Comparison of ENCODE assay signal across 8 cellular contexts in genomic region chr2:10448208-10448645, GRCh38. TPM values are rescaled to one million over a fixed set of nuclear protein-coding genes. Genes with fewer than 3 reads are reported as not detected.
DNase-seq lines count a peak whose midpoint lies in the region; ATAC-seq and TF ChIP-seq lines count a peak whose summit lies in the region.

Gene ODC1, minus strand, starts transcription at chr2:10448327. Its CDS starts 3,295 bp downstream, at chr2:10445032.

- DNase-seq in EH (ENCODE audit: low read depth) (peak; percentile 94), H7 (peak; percentile 99), RWPE2 (ENCODE audit: low spot score) (peak; percentile 93), fibroblast of pulmonary artery (ENCODE audit: low read depth) (peak; percentile 91), neural crest cell (ENCODE audit: low read depth, low spot score) (peak; percentile 96)
- DNase-seq in activated T-helper 2 cell treated with anti-CD3 and anti-CD28 coated beads, Interferon-gamma antibody, Interleukin-2, Interleukin-4, amounts not matched to agents 10 μg/mL and 5 μg/mL and 100 μg/mL, durations not matched to agents 14 hours and 24 hours and 36 hours (ENCODE audit: low spot score), result peak; percentile 91

- peaks cover 52% of the 10 kb centered on the region for H3K4me1 ChIP-seq in Loucy (ENCODE audit: insufficient read depth, low read length, poor library complexity, severe bottlenecking)
- H3K4me1 ChIP-seq in RWPE2 (ENCODE audit: insufficient read depth, poor library complexity, severe bottlenecking), result peaks cover 33% of the 10 kb centered on the region
- peaks cover 36% of the 10 kb centered on the region for H3K4me1 ChIP-seq in stomach smooth muscle (ENCODE audit: control insufficient read depth, insufficient read depth, low read length)

- peak; percentile 64 for ATAC-seq in RWPE2 (ENCODE audit: low read depth)

- TF ChIP-seq CTCF in Loucy (conservative IDR thresholded peaks at IDR 0.05; ENCODE audit: low read length) (no peak), RWPE2 (IDR thresholded peaks at IDR 0.05; ENCODE audit: poor library complexity, severe bottlenecking) (no peak), fibroblast of pulmonary artery (IDR thresholded peaks at IDR 0.05; ENCODE audit: low read length, missing control alignments) (no peak), neural crest cell (conservative IDR thresholded peaks at IDR 0.05) (no peak)

- H3K27ac ChIP-seq in RWPE2 (ENCODE audit: poor library complexity, severe bottlenecking) (peak within 1 kb of the TSS; percentile 76), stomach smooth muscle (ENCODE audit: low read length) (peak within 1 kb of the TSS; percentile 83)

- H2AFZ ChIP-seq in Loucy (ENCODE audit: low read length), result peak within 1 kb of the TSS; percentile 100

- H3K9me3 Mint-ChIP-seq in activated T-helper 2 cell treated with anti-CD3 and anti-CD28 coated beads, Interferon-gamma antibody, Interleukin-2, Interleukin-4, amounts not matched to agents 10 μg/mL and 5 μg/mL and 100 μg/mL, durations not matched to agents 14 hours and 24 hours and 36 hours, result no peaks in the 10 kb centered on the region
- no peaks in the 10 kb centered on the region for H3K9me3 Mint-ChIP-seq in neural crest cell

- H3K36me3 Mint-ChIP-seq in activated T-helper 2 cell treated with anti-CD3 and anti-CD28 coated beads, Interferon-gamma antibody, Interleukin-2, Interleukin-4, amounts not matched to agents 10 μg/mL and 5 μg/mL and 100 μg/mL, durations not matched to agents 14 hours and 24 hours and 36 hours (ENCODE audit: low read depth), result peaks cover 34% of the 10 kb centered on the region
- H3K36me3 Mint-ChIP-seq in neural crest cell (ENCODE audit: low read depth), result peaks cover 4% of the 10 kb centered on the region

- intact Hi-C loops in activated T-helper 2 cell treated with anti-CD3 and anti-CD28 coated beads, Interferon-gamma antibody, Interleukin-2, Interleukin-4, amounts not matched to agents 10 μg/mL and 5 μg/mL and 100 μg/mL, durations not matched to agents 14 hours and 24 hours and 36 hours (cut with micrococcal nuclease), result loop anchor here (2.0 to 10.0 kb wide), 4 partner anchors 207 to 1026 kb away; partner anchors contain the start of genes CPSF3, ITGB1BP1 and TAF1B

- H3K9me2 ChIP-seq in Loucy (replicated peaks; ENCODE audit: low read depth, low read length), result no peaks in the 10 kb centered on the region

- peak within 1 kb of the TSS; percentile 94 for H3K4me3 Mint-ChIP-seq in activated T-helper 2 cell treated with anti-CD3 and anti-CD28 coated beads, Interferon-gamma antibody, Interleukin-2, Interleukin-4, amounts not matched to agents 10 μg/mL and 5 μg/mL and 100 μg/mL, durations not matched to agents 14 hours and 24 hours and 36 hours (ENCODE audit: low read depth)
- H3K4me3 Mint-ChIP-seq in neural crest cell, result peak within 1 kb of the TSS; percentile 90

- H3K4me3 ChIP-seq in H7 (ENCODE audit: insufficient read depth, low read depth, low read length) (peak within 1 kb of the TSS; percentile 64), Loucy (ENCODE audit: low read length, poor library complexity, severe bottlenecking) (peak within 1 kb of the TSS; percentile 94), RWPE2 (ENCODE audit: severe bottlenecking) (peak within 1 kb of the TSS; percentile 75), fibroblast of pulmonary artery (replicated peaks; ENCODE audit: low read depth, low read length) (peak within 1 kb of the TSS; percentile 65), stomach smooth muscle (ENCODE audit: low read length in 2 of 2) (peak within 1 kb of the TSS; percentile 76 to 85)

- peak within 1 kb of the TSS; percentile 92 for H3K27ac Mint-ChIP-seq in activated T-helper 2 cell treated with anti-CD3 and anti-CD28 coated beads, Interferon-gamma antibody, Interleukin-2, Interleukin-4, amounts not matched to agents 10 μg/mL and 5 μg/mL and 100 μg/mL, durations not matched to agents 14 hours and 24 hours and 36 hours
- H3K27ac Mint-ChIP-seq in neural crest cell (ENCODE audit: unreplicated experiment), result peak within 1 kb of the TSS; percentile 88

- H3K4me1 Mint-ChIP-seq in activated T-helper 2 cell treated with anti-CD3 and anti-CD28 coated beads, Interferon-gamma antibody, Interleukin-2, Interleukin-4, amounts not matched to agents 10 μg/mL and 5 μg/mL and 100 μg/mL, durations not matched to agents 14 hours and 24 hours and 36 hours (ENCODE audit: low read depth), result peaks cover 36% of the 10 kb centered on the region
- H3K4me1 Mint-ChIP-seq in neural crest cell, result peaks cover 29% of the 10 kb centered on the region

- H3K79me2 ChIP-seq in Loucy (ENCODE audit: insufficient read depth, low read length), result peaks cover 57% of the 10 kb centered on the region

- H3K9me3 ChIP-seq in Loucy (ENCODE audit: insufficient read depth, low read depth, low read length) (no peaks in the 10 kb centered on the region), RWPE2 (ENCODE audit: severe bottlenecking) (no peaks in the 10 kb centered on the region), stomach smooth muscle (ENCODE audit: control insufficient read depth in 2 of 2, low read length in 2 of 2) (no peaks in the 10 kb centered on the region)

- H3F3A ChIP-seq in Loucy (ENCODE audit: low read depth), result no peaks in the 10 kb centered on the region

- H3K27me3 ChIP-seq in H7 (ENCODE audit: control insufficient read depth, insufficient read depth, low read length) (peaks cover 3% of the 10 kb centered on the region), Loucy (ENCODE audit: insufficient read depth, low read length, poor library complexity, severe bottlenecking) (no peaks in the 10 kb centered on the region), RWPE2 (ENCODE audit: insufficient read depth, poor library complexity, severe bottlenecking) (no peaks in the 10 kb centered on the region), stomach smooth muscle (ENCODE audit: control insufficient read depth in 1 of 2, insufficient read depth in 2 of 2, low read length in 2 of 2) (no peaks in the 10 kb centered on the region)

- H3K9ac ChIP-seq in Loucy (ENCODE audit: low read depth, low read length, poor library complexity, severe bottlenecking) (peak within 1 kb of the TSS; percentile 97), stomach smooth muscle (ENCODE audit: low read length in 2 of 2) (peak within 1 kb of the TSS; percentile 90 to 91)

- H3K36me3 ChIP-seq in H7 (replicated peaks; ENCODE audit: control insufficient read depth, insufficient read depth, low read length) (peaks cover 7% of the 10 kb centered on the region), Loucy (ENCODE audit: insufficient read depth, low read length) (peaks cover 16% of the 10 kb centered on the region), RWPE2 (ENCODE audit: low read depth) (peaks cover 28% of the 10 kb centered on the region), stomach smooth muscle (ENCODE audit: control insufficient read depth in 2 of 2, insufficient read depth in 2 of 2, low read length in 2 of 2) (peaks cover 12 to 17% of the 10 kb centered on the region in 2 donors)

- peak within 1 kb of the TSS; percentile 100 for H3K4me2 ChIP-seq in Loucy (ENCODE audit: low read depth, low read length, poor library complexity, severe bottlenecking)

- no peaks in the 10 kb centered on the region for H3K27me3 Mint-ChIP-seq in activated T-helper 2 cell treated with anti-CD3 and anti-CD28 coated beads, Interferon-gamma antibody, Interleukin-2, Interleukin-4, amounts not matched to agents 10 μg/mL and 5 μg/mL and 100 μg/mL, durations not matched to agents 14 hours and 24 hours and 36 hours (ENCODE audit: low read depth)
- no peaks in the 10 kb centered on the region for H3K27me3 Mint-ChIP-seq in neural crest cell (ENCODE audit: low read depth)

- H4K20me1 ChIP-seq in Loucy (ENCODE audit: insufficient read depth, low read length, poor library complexity, severe bottlenecking), result peaks cover 43% of the 10 kb centered on the region

RNA-seq across cellular contexts. Expression of gene ODC1, which starts in this region (rescaled TPM):
- 95.6 and 175 TPM in 2 replicates for total RNA-seq in H7 (2014; rRNA removed; shearing (Covaris generic))
- total RNA-seq in activated T-helper 2 cell treated with anti-CD3 and anti-CD28 coated beads, Interferon-gamma antibody, Interleukin-2, Interleukin-4, amounts not matched to agents 10 μg/mL and 5 μg/mL and 100 μg/mL, durations not matched to agents 14 hours and 24 hours and 36 hours, result 161 and 164 TPM in 2 replicates
- 279 and 290 TPM in 2 replicates for total RNA-seq in neural crest cell

Comparison
In these comparisons a context has a peak if more than half of its experiments do, and no peak if none do; other contexts are left out.
1. Peak in every context shown above with its lines: DNase-seq, ATAC-seq, H3K4me3 ChIP-seq and H3K27ac ChIP-seq.